Comparison of ENCODE assay signal across 8 cellular contexts in the genomic region with DNA sequence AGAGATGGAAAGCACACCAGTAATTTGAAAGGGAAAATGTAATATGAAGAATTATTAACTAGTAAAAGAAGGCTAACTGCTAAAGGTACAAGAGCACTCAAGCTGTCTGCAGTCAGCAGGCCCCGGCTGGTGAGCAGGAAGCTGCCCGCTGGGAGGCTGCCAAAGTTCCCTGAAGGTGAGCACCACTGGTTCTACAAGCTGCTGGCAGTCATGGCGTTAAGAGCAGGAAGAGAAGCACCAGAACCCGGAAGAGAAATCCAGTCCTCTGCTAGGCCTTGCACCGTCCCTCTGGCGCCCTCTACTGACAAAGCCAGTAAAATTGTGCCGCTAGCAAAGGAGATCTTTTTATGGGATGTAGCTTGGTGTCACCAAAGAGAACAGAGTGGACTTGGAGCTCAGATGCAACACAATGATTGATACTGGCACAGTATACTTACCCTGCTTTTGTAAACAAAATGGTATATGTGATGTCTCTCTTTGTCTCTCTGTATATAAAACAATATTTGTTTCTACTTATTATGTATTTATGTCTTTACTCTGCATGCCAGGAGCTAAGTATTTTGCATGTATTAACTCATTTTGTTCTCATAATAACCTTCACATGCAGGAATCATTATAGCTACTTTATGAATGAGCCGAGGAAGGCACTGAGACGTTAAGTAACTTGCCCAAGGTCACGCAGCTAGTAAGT. TPM values are rescaled to one million over a fixed set of nuclear protein-coding genes. Genes with fewer than 3 reads are reported as not detected.
DNase-seq lines count a peak whose midpoint lies in the region; ATAC-seq and TF ChIP-seq lines count a peak whose summit lies in the region.

No MANE protein-coding gene starts in this region.

- peak overlapping the region; percentile 96 for H3K4me3 Mint-ChIP-seq in activated naive CD8-positive, alpha-beta T cell

- H3K27me3 Mint-ChIP-seq in activated naive CD8-positive, alpha-beta T cell, result no peaks in the 10 kb centered on the region

- peak; percentile 95 for TF ChIP-seq CTCF in GM10266 (IDR thresholded peaks at IDR 0.05; ENCODE audit: control insufficient read depth, insufficient read depth, low read depth, missing control alignments)
- TF ChIP-seq CTCF in cardiac muscle cell (IDR thresholded peaks at IDR 0.05; ENCODE audit: low read depth, low read length), result peak; percentile 92
- TF ChIP-seq CTCF in prostate gland (IDR thresholded peaks at IDR 0.05), result peak; percentile 83 to 94 (median 91)
- peak; percentile 44 to 71 (median 60) for TF ChIP-seq CTCF in uterus (IDR thresholded peaks at IDR 0.05)

- peak; percentile 83 for DNase-seq in GM10266 (ENCODE audit: extremely low spot score)
- DNase-seq in NCI-H1105 treated with DMSO at 0.1 percent for 48 hours (lab: John Stamatoyannopoulos, UW), result peak; percentile 89
- DNase-seq in cardiac muscle cell (ENCODE audit: low read depth in 1 of 2, low spot score in 1 of 2), result peak; percentile 88 to 96
- peak; percentile 98 for DNase-seq in prostate gland (ENCODE audit: low spot score)
- DNase-seq in uterus, result peak; percentile 71 to 79

- TF ChIP-seq POLR2A in prostate gland (IDR thresholded peaks at IDR 0.05), result no peak
- TF ChIP-seq POLR2A in uterus (IDR thresholded peaks at IDR 0.05), result no peak

- H3K4me3 ChIP-seq in cardiac muscle cell, result no peak overlapping the region
- no peak overlapping the region for H3K4me3 ChIP-seq in prostate gland
- H3K4me3 ChIP-seq in uterus, result no peak overlapping the region

- H3K4me1 ChIP-seq in cardiac muscle cell (ENCODE audit: low read depth) (no peaks in the 10 kb centered on the region), prostate gland (replicated peaks) (no peaks in the 10 kb centered on the region), uterus (no peaks in the 10 kb centered on the region)

- 24% methylated on average over 10 of the region's 10 CpGs for WGBS in prostate gland

- ATAC-seq in HG02588 (IDR thresholded peaks at IDR 0.05; ENCODE audit: unreplicated experiment) (peak; percentile 50), SK-N-SH treated with all-trans-retinoic acid at 6 μM for 48 hours (peak; percentile 74)

- H3K27me3 ChIP-seq in cardiac muscle cell (peaks cover 5% of the 10 kb centered on the region), prostate gland (replicated peaks; ENCODE audit: insufficient read depth) (no peaks in the 10 kb centered on the region), uterus (no peaks in the 10 kb centered on the region)

- peaks cover 59% of the 10 kb centered on the region for H3K4me1 Mint-ChIP-seq in activated naive CD8-positive, alpha-beta T cell (ENCODE audit: low read depth)

- intact Hi-C loops in prostate gland (cut with DNase I), result loop anchor here (10.0 kb wide), 1 partner anchor 393 kb away; no protein-coding TSS in a partner anchor
- intact Hi-C loops in uterus (cut with DNase I; ENCODE audit: low total_unique reads), result no loop called here

- no peak overlapping the region for H3K27ac ChIP-seq in cardiac muscle cell
- peak overlapping the region; percentile 62 to 63 for H3K27ac ChIP-seq in prostate gland
- H3K27ac ChIP-seq in uterus, result no peak overlapping the region

- H3K36me3 ChIP-seq in cardiac muscle cell (no peaks in the 10 kb centered on the region), prostate gland (no peaks in the 10 kb centered on the region), uterus (no peaks in the 10 kb centered on the region)

- H3K9me3 Mint-ChIP-seq in activated naive CD8-positive, alpha-beta T cell (ENCODE audit: low read depth), result no peaks in the 10 kb centered on the region

- no peaks in the 10 kb centered on the region for H3K9me3 ChIP-seq in cardiac muscle cell (ENCODE audit: low read depth)
- no peaks in the 10 kb centered on the region for H3K9me3 ChIP-seq in prostate gland
- no peaks in the 10 kb centered on the region for H3K9me3 ChIP-seq in uterus

- H3K27ac Mint-ChIP-seq in activated naive CD8-positive, alpha-beta T cell, result peak overlapping the region; percentile 90

- H3K36me3 Mint-ChIP-seq in activated naive CD8-positive, alpha-beta T cell, result peaks cover 3% of the 10 kb centered on the region

TF ChIP-seq in SK-N-SH treated with all-trans-retinoic acid at 6 μM for 48 hours, 23 proteins besides CTCF, POLR2A, EP300 and RAD21 (continues in another document):
- no peak for TF ChIP-seq ZFP30 (CRISPR knock-in tag; IDR thresholded peaks at IDR 0.05)
- TF ChIP-seq PPARA (CRISPR knock-in tag; IDR thresholded peaks at IDR 0.05; ENCODE audit: borderline replicate concordance), result no peak
- TF ChIP-seq TCF4 (CRISPR knock-in tag; IDR thresholded peaks at IDR 0.05; ENCODE audit: borderline replicate concordance), result no peak
- no peak for TF ChIP-seq PATZ1 (CRISPR knock-in tag; IDR thresholded peaks at IDR 0.05; ENCODE audit: borderline replicate concordance)
- no peak for TF ChIP-seq BACH2 (CRISPR knock-in tag; IDR thresholded peaks at IDR 0.05; ENCODE audit: borderline replicate concordance)
- no peak for TF ChIP-seq RARB (CRISPR knock-in tag; IDR thresholded peaks at IDR 0.05)
- TF ChIP-seq ZNF8 (CRISPR knock-in tag; IDR thresholded peaks at IDR 0.05), result no peak
- 0 out of 2 replicates have a peak, but pooled peaks have one; percentile 3 for TF ChIP-seq ISL1 (CRISPR knock-in tag; IDR thresholded peaks at IDR 0.05)
- 0 out of 2 replicates have a peak, but pooled peaks have one; percentile 40 for TF ChIP-seq CSDC2 (CRISPR knock-in tag; IDR thresholded peaks at IDR 0.05)
- TF ChIP-seq ARNTL (CRISPR knock-in tag; IDR thresholded peaks at IDR 0.05; ENCODE audit: borderline replicate concordance, low read depth), result no peak
- 0 out of 2 replicates have a peak, but pooled peaks have one; percentile 17 for TF ChIP-seq GLIS3 (CRISPR knock-in tag; IDR thresholded peaks at IDR 0.05)
- TF ChIP-seq TOX (CRISPR knock-in tag; IDR thresholded peaks at IDR 0.05; ENCODE audit: borderline replicate concordance), result no peak
- peak; percentile 60; the same call in 1 of the 2 replicates for TF ChIP-seq TSHZ2 (CRISPR knock-in tag; IDR thresholded peaks at IDR 0.05)
- no peak for TF ChIP-seq ESRRG (CRISPR knock-in tag; IDR thresholded peaks at IDR 0.05)
- no peak for TF ChIP-seq CSRNP3 (CRISPR knock-in tag; IDR thresholded peaks at IDR 0.05)
- TF ChIP-seq ZFP3 (CRISPR knock-in tag; IDR thresholded peaks at IDR 0.05), result peak; percentile 38; the same call in 1 of the 2 replicates

RNA-seq across cellular contexts. Expression of gene CASP8, which starts 28.1 kb away (rescaled TPM):
- total RNA-seq in cardiac muscle cell, result 0.18 and 0.81 TPM in 2 replicates
- polyA plus RNA-seq in cardiac muscle cell, result 0.13 and 0.97 TPM in 2 replicates
- total RNA-seq in prostate gland, result 10 to 100 TPM in 1 of 2 donors, 1 to 10 TPM in 1; 10.0 to 16.9 TPM
- 100 to 1,000 TPM in 1 of 4 donors, 10 to 100 TPM in 2, 1 to 10 TPM in 1; 2.6 to 111 (median 20.7) TPM for total RNA-seq in uterus

RNA-seq across cellular contexts. Expression of gene CASP10, which starts 49.3 kb away (rescaled TPM):
- total RNA-seq in cardiac muscle cell (0.86 and 1.0 TPM in 2 replicates), prostate gland (1 to 10 TPM; 1.7 to 9.8 TPM), uterus (10 to 100 TPM in 2 of 4 donors, 1 to 10 TPM in 2; 1.8 to 21.6 (median 11.7) TPM)
- polyA plus RNA-seq in cardiac muscle cell, result 0.45 TPM in 1 of 2 replicates, not detected in the other

Comparison
In these comparisons a context has a peak if more than half of its experiments do, and no peak if none do; other contexts are left out.
1. H3K27ac ChIP-seq: peak in prostate gland (2 of 2); none in cardiac muscle cell (single experiment) and uterus (0 of 2).
2. Peak in every context shown above with its lines, with median percentiles within 50 percentile points of each other: DNase-seq and CTCF ChIP-seq.